Comparison of ENCODE assay signal across 9 cellular contexts in genomic region chr2:237414056-237414661, GRCh38. TPM values are rescaled to one million over a fixed set of nuclear protein-coding genes. Genes with fewer than 3 reads are reported as not detected.
DNase-seq lines count a peak whose midpoint lies in the region; ATAC-seq and TF ChIP-seq lines count a peak whose summit lies in the region.
"Had no signal": no experiment of that assay in that cellular context is flagged by ENCODE, and none has a peak within 500 bp of the region (broad histone marks: within the 10 kb centered on the region; RNA-seq: fewer than 3 reads in every experiment).

A gene with protein sequence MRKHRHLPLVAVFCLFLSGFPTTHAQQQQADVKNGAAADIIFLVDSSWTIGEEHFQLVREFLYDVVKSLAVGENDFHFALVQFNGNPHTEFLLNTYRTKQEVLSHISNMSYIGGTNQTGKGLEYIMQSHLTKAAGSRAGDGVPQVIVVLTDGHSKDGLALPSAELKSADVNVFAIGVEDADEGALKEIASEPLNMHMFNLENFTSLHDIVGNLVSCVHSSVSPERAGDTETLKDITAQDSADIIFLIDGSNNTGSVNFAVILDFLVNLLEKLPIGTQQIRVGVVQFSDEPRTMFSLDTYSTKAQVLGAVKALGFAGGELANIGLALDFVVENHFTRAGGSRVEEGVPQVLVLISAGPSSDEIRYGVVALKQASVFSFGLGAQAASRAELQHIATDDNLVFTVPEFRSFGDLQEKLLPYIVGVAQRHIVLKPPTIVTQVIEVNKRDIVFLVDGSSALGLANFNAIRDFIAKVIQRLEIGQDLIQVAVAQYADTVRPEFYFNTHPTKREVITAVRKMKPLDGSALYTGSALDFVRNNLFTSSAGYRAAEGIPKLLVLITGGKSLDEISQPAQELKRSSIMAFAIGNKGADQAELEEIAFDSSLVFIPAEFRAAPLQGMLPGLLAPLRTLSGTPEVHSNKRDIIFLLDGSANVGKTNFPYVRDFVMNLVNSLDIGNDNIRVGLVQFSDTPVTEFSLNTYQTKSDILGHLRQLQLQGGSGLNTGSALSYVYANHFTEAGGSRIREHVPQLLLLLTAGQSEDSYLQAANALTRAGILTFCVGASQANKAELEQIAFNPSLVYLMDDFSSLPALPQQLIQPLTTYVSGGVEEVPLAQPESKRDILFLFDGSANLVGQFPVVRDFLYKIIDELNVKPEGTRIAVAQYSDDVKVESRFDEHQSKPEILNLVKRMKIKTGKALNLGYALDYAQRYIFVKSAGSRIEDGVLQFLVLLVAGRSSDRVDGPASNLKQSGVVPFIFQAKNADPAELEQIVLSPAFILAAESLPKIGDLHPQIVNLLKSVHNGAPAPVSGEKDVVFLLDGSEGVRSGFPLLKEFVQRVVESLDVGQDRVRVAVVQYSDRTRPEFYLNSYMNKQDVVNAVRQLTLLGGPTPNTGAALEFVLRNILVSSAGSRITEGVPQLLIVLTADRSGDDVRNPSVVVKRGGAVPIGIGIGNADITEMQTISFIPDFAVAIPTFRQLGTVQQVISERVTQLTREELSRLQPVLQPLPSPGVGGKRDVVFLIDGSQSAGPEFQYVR (N-terminal part only) (minus strand): TSS chr2:237414164. CDS start chr2:237396817, 17,347 bp downstream.

- no peak within 1 kb of the TSS for H3K4me2 ChIP-seq in neural progenitor cell

- H3K9ac ChIP-seq in neural progenitor cell = no peak within 1 kb of the TSS

- H3K4me1 ChIP-seq in neural progenitor cell (peaks cover 6% of the 10 kb centered on the region), vagina (peaks cover 7% of the 10 kb centered on the region)

- no peaks in the 10 kb centered on the region for H3F3A ChIP-seq in neural progenitor cell (ENCODE audit: low read depth)

- TF ChIP-seq CTCF in neural progenitor cell (IDR thresholded peaks at IDR 0.05) = no peak
- no peak for TF ChIP-seq CTCF in vagina (IDR thresholded peaks at IDR 0.05)

- no peak for DNase-seq in activated T-cell treated with anti-CD3 and anti-CD28 coated beads, Interleukin-2, amount 50 U/mL, for 4 hours
- no peak for DNase-seq in activated T-cell treated with anti-CD3 and anti-CD28 coated beads, Interleukin-2, amount 50 U/mL, for 1 hour
- DNase-seq in fibroblast of peridontal ligament (ENCODE audit: extremely low read depth) (peak; percentile 98), neural progenitor cell (ENCODE audit: low spot score) (no peak), vagina (ENCODE audit: extremely low spot score in 2 of 2) (peak in 1 of 2 donors; percentile 97), C1 segment of cervical spinal cord (lab: John Stamatoyannopoulos, UW) (no peak), COLO668 (lab: John Stamatoyannopoulos, UW; ENCODE audit: unreplicated experiment) (no peak), NCI-H1930 (lab: John Stamatoyannopoulos, UW) (no peak)
- DNase-seq: activated effector memory CD4-positive, alpha-beta T cell treated with Interleukin-2 at 50 U/mL for 16 hours had no signal

- H3K4me1 Mint-ChIP-seq in activated T-cell treated with anti-CD3 and anti-CD28 coated beads, Interleukin-2, amount 50 U/mL, for 4 hours (ENCODE audit: low read depth) = no peaks in the 10 kb centered on the region
- peaks cover 11% of the 10 kb centered on the region for H3K4me1 Mint-ChIP-seq in neural progenitor cell

- H3K36me3 Mint-ChIP-seq in activated T-cell treated with anti-CD3 and anti-CD28 coated beads, Interleukin-2, amount 50 U/mL, for 4 hours (ENCODE audit: insufficient read depth) = peaks cover 3% of the 10 kb centered on the region
- no peaks in the 10 kb centered on the region for H3K36me3 Mint-ChIP-seq in neural progenitor cell

- intact Hi-C loops in vagina (cut with DNase I) = loop anchor here (5.0 kb wide), 2 partner anchors 58 to 257 kb away; no protein-coding TSS in a partner anchor

- no peak within 1 kb of the TSS for H3K4me3 Mint-ChIP-seq in activated T-cell treated with anti-CD3 and anti-CD28 coated beads, Interleukin-2, amount 50 U/mL, for 4 hours
- peak within 1 kb of the TSS; percentile 55 for H3K4me3 Mint-ChIP-seq in neural progenitor cell

- H2AFZ ChIP-seq in neural progenitor cell (replicated peaks) = peak within 1 kb of the TSS; percentile 50

- no peaks in the 10 kb centered on the region for H3K9me3 ChIP-seq in neural progenitor cell (ENCODE audit: low read depth)
- H3K9me3 ChIP-seq in vagina = no peaks in the 10 kb centered on the region

- H3K27ac Mint-ChIP-seq in neural progenitor cell = peak within 1 kb of the TSS; percentile 75

- H3K27me3 ChIP-seq in neural progenitor cell = no peaks in the 10 kb centered on the region
- H3K27me3 ChIP-seq in vagina = no peaks in the 10 kb centered on the region

- no peaks in the 10 kb centered on the region for H3K9me3 Mint-ChIP-seq in activated T-cell treated with anti-CD3 and anti-CD28 coated beads, Interleukin-2, amount 50 U/mL, for 4 hours
- H3K9me3 Mint-ChIP-seq in neural progenitor cell = peaks cover 4% of the 10 kb centered on the region

- H3K4me3 ChIP-seq in neural progenitor cell (no peak within 1 kb of the TSS), vagina (peak within 1 kb of the TSS; percentile 65 to 71)

- H3K36me3 ChIP-seq in neural progenitor cell = no peaks in the 10 kb centered on the region
- no peaks in the 10 kb centered on the region for H3K36me3 ChIP-seq in vagina

- peak in 1 of 2 donors; percentile 78 for TF ChIP-seq POLR2A in vagina (IDR thresholded peaks at IDR 0.05)

- ATAC-seq in activated T-cell treated with anti-CD3 and anti-CD28 coated beads, Interleukin-2, amount 50 U/mL, for 4 hours = no peak

- H3K27me3 Mint-ChIP-seq in activated T-cell treated with anti-CD3 and anti-CD28 coated beads, Interleukin-2, amount 50 U/mL, for 4 hours (ENCODE audit: low read depth) = peaks cover 2% of the 10 kb centered on the region
- H3K27me3 Mint-ChIP-seq in neural progenitor cell (ENCODE audit: insufficient read depth, low read depth) = peaks cover 7% of the 10 kb centered on the region

- H4K20me1 ChIP-seq in neural progenitor cell (ENCODE audit: low read depth) = no peaks in the 10 kb centered on the region

- H3K27ac ChIP-seq in neural progenitor cell (no peak within 1 kb of the TSS), vagina (peak within 1 kb of the TSS; percentile 98)

- H3K79me2 ChIP-seq in neural progenitor cell (ENCODE audit: low read depth) = no peaks in the 10 kb centered on the region

RNA-seq across cellular contexts. Expression of the gene that starts here (rescaled TPM):
- 10 to 100 TPM; 19.2 to 33.2 (median 19.4) TPM for total RNA-seq in activated T-cell treated with anti-CD3 and anti-CD28 coated beads, Interleukin-2, amount 50 U/mL, for 4 hours
- total RNA-seq in neural progenitor cell (ENCODE audit: low replicate concordance) (0.41 and 0.50 TPM in 2 replicates), vagina (315 TPM)

Comparison
In these comparisons a context has a peak if more than half of its experiments do, and no peak if none do; other contexts are left out.
1. RNA of the gene that starts here (total RNA-seq): 315 TPM in vagina (single experiment) and 19.2 to 33.2 TPM in activated T-cell treated with anti-CD3 and anti-CD28 coated beads, Interleukin-2, amount 50 U/mL, for 4 hours; 0.41 to 0.50 TPM in neural progenitor cell; every median in the first group is over 10 times any median in the second.